9 cellular contexts compared by ENCODE assay signal in genomic region chr3:121529308-121529707, GRCh38. TPM values are rescaled to one million over a fixed set of nuclear protein-coding genes. Genes with fewer than 3 reads are reported as not detected.
A peak's percentile ranks its signal among the peaks of the same experiment; 100 is the strongest.
DNase-seq lines count a peak whose midpoint lies in the region; TF ChIP-seq lines count a peak whose summit lies in the region.
"Had no signal": no experiment of that assay in that cellular context is flagged by ENCODE, and none has a peak within 500 bp of the region (broad histone marks: within the 10 kb centered on the region; RNA-seq: fewer than 3 reads in every experiment).

No MANE protein-coding gene starts in this region.

- peaks cover 11% of the 10 kb centered on the region for H3K4me1 Mint-ChIP-seq in activated T-helper 2 cell treated with anti-CD3 and anti-CD28 coated beads, Interferon-gamma antibody, Interleukin-2, Interleukin-4, amounts not matched to agents 10 μg/mL and 5 μg/mL and 100 μg/mL, durations not matched to agents 14 hours and 24 hours and 36 hours (ENCODE audit: low read depth)

- POLR2A ChIA-PET in SK-N-SH (lab: Yijun Ruan, JAX): no interaction called here

- DNase-seq in GM12864 (ENCODE audit: low read depth): no peak
- DNase-seq in SK-N-SH: peak; percentile 25
- peak; percentile 53 for DNase-seq in fibroblast of pulmonary artery (ENCODE audit: low read depth)
- no peak for DNase-seq in ovary
- DNase-seq in stimulated activated CD4-positive, alpha-beta T cell treated with anti-CD3 and anti-CD28 coated beads, Interleukin-1b, Interleukin-23, amount 100 ng/mL, for 48 hours: no peak
- DNase-seq in islet precursor cell: no peak
- DNase-seq in activated T-helper 2 cell treated with anti-CD3 and anti-CD28 coated beads, Interferon-gamma antibody, Interleukin-2, Interleukin-4, amounts not matched to agents 10 μg/mL and 5 μg/mL and 100 μg/mL, durations not matched to agents 14 hours and 24 hours and 36 hours (ENCODE audit: low spot score): no peak
- DNase-seq: NCI-H1417 treated with DMSO at 0.1 percent for 48 hours had no signal

- H2AFZ ChIP-seq in SK-N-SH (ENCODE audit: low read depth): peak overlapping the region; percentile 11; the same call in 1 of the 2 replicates

- H3K27me3 ChIP-seq in SK-N-SH (ENCODE audit: insufficient read depth) (no peaks in the 10 kb centered on the region), ovary (no peaks in the 10 kb centered on the region)

- H3K4me1 ChIP-seq in SK-N-SH (ENCODE audit: control insufficient read depth in 1 of 2, insufficient read depth in 2 of 2, low read depth in 1 of 2, low read length in 1 of 2) (no peaks in the 10 kb centered on the region), ovary (ENCODE audit: insufficient read depth) (no peaks in the 10 kb centered on the region)

- peaks cover 4 to 9% of the 10 kb centered on the region in 2 experiments for H3K36me3 ChIP-seq in SK-N-SH (replicated peaks in 1 of 2; ENCODE audit: control insufficient read depth in 1 of 2, insufficient read depth in 2 of 2, low read length in 1 of 2)
- H3K36me3 ChIP-seq in ovary: no peaks in the 10 kb centered on the region

- H3K36me3 Mint-ChIP-seq in activated T-helper 2 cell treated with anti-CD3 and anti-CD28 coated beads, Interferon-gamma antibody, Interleukin-2, Interleukin-4, amounts not matched to agents 10 μg/mL and 5 μg/mL and 100 μg/mL, durations not matched to agents 14 hours and 24 hours and 36 hours (ENCODE audit: low read depth): peaks cover 57% of the 10 kb centered on the region

- H3K9me3 ChIP-seq in SK-N-SH (no peaks in the 10 kb centered on the region), ovary (no peaks in the 10 kb centered on the region)

- no peak for TF ChIP-seq POLR2A in ovary (IDR thresholded peaks at IDR 0.05)

- no peak overlapping the region for H3K9ac ChIP-seq in SK-N-SH

- H3K4me2 ChIP-seq in SK-N-SH: no peak overlapping the region

- no peaks in the 10 kb centered on the region for H3K9me2 ChIP-seq in SK-N-SH

- H3K9me3 Mint-ChIP-seq in activated T-helper 2 cell treated with anti-CD3 and anti-CD28 coated beads, Interferon-gamma antibody, Interleukin-2, Interleukin-4, amounts not matched to agents 10 μg/mL and 5 μg/mL and 100 μg/mL, durations not matched to agents 14 hours and 24 hours and 36 hours: no peaks in the 10 kb centered on the region

- no peak overlapping the region for H3K4me3 Mint-ChIP-seq in activated T-helper 2 cell treated with anti-CD3 and anti-CD28 coated beads, Interferon-gamma antibody, Interleukin-2, Interleukin-4, amounts not matched to agents 10 μg/mL and 5 μg/mL and 100 μg/mL, durations not matched to agents 14 hours and 24 hours and 36 hours (ENCODE audit: low read depth)

- H3K27ac Mint-ChIP-seq in activated T-helper 2 cell treated with anti-CD3 and anti-CD28 coated beads, Interferon-gamma antibody, Interleukin-2, Interleukin-4, amounts not matched to agents 10 μg/mL and 5 μg/mL and 100 μg/mL, durations not matched to agents 14 hours and 24 hours and 36 hours: no peak overlapping the region

- no peak overlapping the region for H3K27ac ChIP-seq in 22Rv1
- no peak overlapping the region for H3K27ac ChIP-seq in SK-N-SH (ENCODE audit: low read depth in 2 of 2, low read length in 1 of 2)
- H3K27ac ChIP-seq in ovary: no peak overlapping the region

- no peaks in the 10 kb centered on the region for H4K20me1 ChIP-seq in SK-N-SH (ENCODE audit: insufficient read depth)

- WGBS in SK-N-SH (ENCODE audit: low lambda C conversion rate): 92% methylated on average over 3 of the region's 3 CpGs
- WGBS in ovary, 3 donors: 30 to 46% (median 33%) methylated on average over 3 of the region's 3 CpGs

- H3K4me3 ChIP-seq in GM12864 (ENCODE audit: low read depth, low read length) (no peak overlapping the region), SK-N-SH (ENCODE audit: low read depth in 2 of 2, low read length in 1 of 2) (no peak overlapping the region), fibroblast of pulmonary artery (replicated peaks; ENCODE audit: low read depth, low read length) (no peak overlapping the region), ovary (no peak overlapping the region)

- TF ChIP-seq EP300 in SK-N-SH (IDR thresholded peaks at IDR 0.05; ENCODE audit: borderline replicate concordance in 1 of 2, low read depth in 1 of 2, low read length in 1 of 2): no peak
- no peak for TF ChIP-seq EP300 in ovary (IDR thresholded peaks at IDR 0.05)

- H3K27me3 Mint-ChIP-seq in activated T-helper 2 cell treated with anti-CD3 and anti-CD28 coated beads, Interferon-gamma antibody, Interleukin-2, Interleukin-4, amounts not matched to agents 10 μg/mL and 5 μg/mL and 100 μg/mL, durations not matched to agents 14 hours and 24 hours and 36 hours (ENCODE audit: low read depth): no peaks in the 10 kb centered on the region

- peaks cover 3% of the 10 kb centered on the region for H3F3A ChIP-seq in SK-N-SH (replicated peaks; ENCODE audit: insufficient read depth)

- CTCF ChIA-PET in SK-N-SH (lab: Yijun Ruan, JAX): interaction anchor here (1.1 to 2.1 kb wide), 3 partner anchors 11 to 968 kb away, joined by 3 to 5 read pairs (median 5); partner anchors contain the start of gene POLQ

- TF ChIP-seq CTCF in 22Rv1 (IDR thresholded peaks at IDR 0.05) (peak; percentile 40), GM12864 (IDR thresholded peaks at IDR 0.05; ENCODE audit: low read depth, low read length, missing control alignments) (peak; percentile 34), SK-N-SH (IDR thresholded peaks at IDR 0.05) (peak; percentile 66), fibroblast of pulmonary artery (IDR thresholded peaks at IDR 0.05; ENCODE audit: low read length, missing control alignments) (peak; percentile 71), ovary (IDR thresholded peaks at IDR 0.05) (peak in 1 of 3 donors; percentile 18)

- TF ChIP-seq RAD21 in SK-N-SH (IDR thresholded peaks at IDR 0.05; ENCODE audit: low read length): peak; percentile 59

- intact Hi-C loops in ovary (cut with DNase I): no loop called here
- intact Hi-C loops in activated T-helper 2 cell treated with anti-CD3 and anti-CD28 coated beads, Interferon-gamma antibody, Interleukin-2, Interleukin-4, amounts not matched to agents 10 μg/mL and 5 μg/mL and 100 μg/mL, durations not matched to agents 14 hours and 24 hours and 36 hours (cut with micrococcal nuclease): no loop called here

- H3K79me2 ChIP-seq in SK-N-SH (ENCODE audit: insufficient read depth): no peaks in the 10 kb centered on the region

TF ChIP-seq in SK-N-SH, 30 proteins besides CTCF, POLR2A, EP300 and RAD21:
- no peak for TF ChIP-seq TEAD4 (IDR thresholded peaks at IDR 0.05; ENCODE audit: borderline replicate concordance, insufficient read depth)
- peak; percentile 43 for TF ChIP-seq SMC3 (IDR thresholded peaks at IDR 0.05; ENCODE audit: low read depth, low read length)
- TF ChIP-seq, protein P1, sequence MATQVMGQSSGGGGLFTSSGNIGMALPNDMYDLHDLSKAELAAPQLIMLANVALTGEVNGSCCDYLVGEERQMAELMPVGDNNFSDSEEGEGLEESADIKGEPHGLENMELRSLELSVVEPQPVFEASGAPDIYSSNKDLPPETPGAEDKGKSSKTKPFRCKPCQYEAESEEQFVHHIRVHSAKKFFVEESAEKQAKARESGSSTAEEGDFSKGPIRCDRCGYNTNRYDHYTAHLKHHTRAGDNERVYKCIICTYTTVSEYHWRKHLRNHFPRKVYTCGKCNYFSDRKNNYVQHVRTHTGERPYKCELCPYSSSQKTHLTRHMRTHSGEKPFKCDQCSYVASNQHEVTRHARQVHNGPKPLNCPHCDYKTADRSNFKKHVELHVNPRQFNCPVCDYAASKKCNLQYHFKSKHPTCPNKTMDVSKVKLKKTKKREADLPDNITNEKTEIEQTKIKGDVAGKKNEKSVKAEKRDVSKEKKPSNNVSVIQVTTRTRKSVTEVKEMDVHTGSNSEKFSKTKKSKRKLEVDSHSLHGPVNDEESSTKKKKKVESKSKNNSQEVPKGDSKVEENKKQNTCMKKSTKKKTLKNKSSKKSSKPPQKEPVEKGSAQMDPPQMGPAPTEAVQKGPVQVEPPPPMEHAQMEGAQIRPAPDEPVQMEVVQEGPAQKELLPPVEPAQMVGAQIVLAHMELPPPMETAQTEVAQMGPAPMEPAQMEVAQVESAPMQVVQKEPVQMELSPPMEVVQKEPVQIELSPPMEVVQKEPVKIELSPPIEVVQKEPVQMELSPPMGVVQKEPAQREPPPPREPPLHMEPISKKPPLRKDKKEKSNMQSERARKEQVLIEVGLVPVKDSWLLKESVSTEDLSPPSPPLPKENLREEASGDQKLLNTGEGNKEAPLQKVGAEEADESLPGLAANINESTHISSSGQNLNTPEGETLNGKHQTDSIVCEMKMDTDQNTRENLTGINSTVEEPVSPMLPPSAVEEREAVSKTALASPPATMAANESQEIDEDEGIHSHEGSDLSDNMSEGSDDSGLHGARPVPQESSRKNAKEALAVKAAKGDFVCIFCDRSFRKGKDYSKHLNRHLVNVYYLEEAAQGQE (IDR thresholded peaks at IDR 0.05; ENCODE audit: low read depth, low read length): no peak
- no peak for TF ChIP-seq ELF1 (IDR thresholded peaks at IDR 0.05)
TF ChIP-seq in SK-N-SH: peak in this region for 1.

RNA-seq across cellular contexts. Expression of gene POLQ, which starts 16.5 kb away (rescaled TPM):
- polyA plus RNA-seq in SK-N-SH (2012; rRNA removed): 1.4 and 2.6 TPM in 2 replicates
- polyA plus RNA-seq in SK-N-SH (2012; cell fraction: cytosol; rRNA removed): 1.7 TPM in 2 replicates
- polyA plus RNA-seq in SK-N-SH (2012; cell fraction: nucleus; rRNA removed): 3.0 and 5.8 TPM in 2 replicates
- total RNA-seq in ovary: under 1 TPM; 0.10 to 0.55 (median 0.24) TPM
- under 1 TPM; 0.08 to 0.22 TPM for polyA plus RNA-seq in ovary
- total RNA-seq in activated T-helper 2 cell treated with anti-CD3 and anti-CD28 coated beads, Interferon-gamma antibody, Interleukin-2, Interleukin-4, amounts not matched to agents 10 μg/mL and 5 μg/mL and 100 μg/mL, durations not matched to agents 14 hours and 24 hours and 36 hours: 23.8 and 24.0 TPM in 2 replicates

RNA-seq across cellular contexts. Expression of gene ARGFX, which starts 38.4 kb away (rescaled TPM):
- polyA plus RNA-seq in SK-N-SH (2012; rRNA removed): not detected in 2 replicates
- not detected in 2 replicates for polyA plus RNA-seq in SK-N-SH (2012; cell fraction: cytosol; rRNA removed)
- not detected in 2 replicates for polyA plus RNA-seq in SK-N-SH (2012; cell fraction: nucleus; rRNA removed)
- not detected for total RNA-seq in ovary
- not detected for polyA plus RNA-seq in ovary
- not detected in 2 replicates for total RNA-seq in activated T-helper 2 cell treated with anti-CD3 and anti-CD28 coated beads, Interferon-gamma antibody, Interleukin-2, Interleukin-4, amounts not matched to agents 10 μg/mL and 5 μg/mL and 100 μg/mL, durations not matched to agents 14 hours and 24 hours and 36 hours

Comparison
In these comparisons a context has a peak if more than half of its experiments do, and no peak if none do; other contexts are left out.
1. DNase-seq: peak in SK-N-SH (single experiment) and fibroblast of pulmonary artery (single experiment); none in GM12864 (single experiment), ovary (0 of 5), stimulated activated CD4-positive, alpha-beta T cell treated with anti-CD3 and anti-CD28 coated beads, Interleukin-1b, Interleukin-23, amount 100 ng/mL, for 48 hours (single experiment), islet precursor cell (single experiment) and activated T-helper 2 cell treated with anti-CD3 and anti-CD28 coated beads, Interferon-gamma antibody, Interleukin-2, Interleukin-4, amounts not matched to agents 10 μg/mL and 5 μg/mL and 100 μg/mL, durations not matched to agents 14 hours and 24 hours and 36 hours (single experiment).
2. RNA of gene POLQ, which starts 16.5 kb away (total RNA-seq): 23.8 to 24.0 TPM in activated T-helper 2 cell treated with anti-CD3 and anti-CD28 coated beads, Interferon-gamma antibody, Interleukin-2, Interleukin-4, amounts not matched to agents 10 μg/mL and 5 μg/mL and 100 μg/mL, durations not matched to agents 14 hours and 24 hours and 36 hours; 0.10 to 0.55 TPM in ovary; every median in the first group is over 10 times any median in the second.